ENCODE assay signal across 1 cellular context in the genomic region with DNA sequence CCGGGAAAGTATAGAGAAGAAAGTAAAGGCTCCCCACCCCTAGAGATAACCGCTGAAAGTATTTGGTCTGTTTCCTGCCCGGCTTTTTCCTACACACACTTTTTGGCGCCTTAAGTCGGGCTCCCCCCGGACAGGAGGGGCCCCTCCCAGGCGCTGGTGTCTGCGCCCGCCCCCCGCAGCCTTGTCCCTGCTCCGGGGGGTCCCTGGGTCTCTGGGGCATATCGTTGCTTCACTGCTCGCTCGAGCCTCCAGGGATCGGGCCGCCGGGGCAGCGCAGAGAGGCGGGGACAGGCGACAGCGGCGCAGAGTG.
TF ChIP-seq lines count a peak whose summit lies in the region.

No MANE protein-coding gene starts in this region.

TF ChIP-seq in HepG2, 621 proteins besides CTCF, POLR2A, EP300 and RAD21:
- no peak for TF ChIP-seq CENPT (CRISPR knock-in tag; IDR thresholded peaks at IDR 0.05; ENCODE audit: low read depth)
- TF ChIP-seq, protein P1, sequence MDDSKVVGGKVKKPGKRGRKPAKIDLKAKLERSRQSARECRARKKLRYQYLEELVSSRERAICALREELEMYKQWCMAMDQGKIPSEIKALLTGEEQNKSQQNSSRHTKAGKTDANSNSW (CRISPR knock-in tag; IDR thresholded peaks at IDR 0.05; ENCODE audit: borderline replicate concordance), result no peak
- TF ChIP-seq ZFP36L2 (CRISPR knock-in tag; IDR thresholded peaks at IDR 0.05), result no peak
- TF ChIP-seq ZNF44 (CRISPR knock-in tag; IDR thresholded peaks at IDR 0.05), result 0 out of 2 replicates have a peak, but pooled peaks have one; percentile 24
- no peak for TF ChIP-seq FOXA3 (CRISPR knock-in tag; IDR thresholded peaks at IDR 0.05)
- 0 out of 2 replicates have a peak, but pooled peaks have one; percentile 26 for TF ChIP-seq ZNF501 (CRISPR knock-in tag; IDR thresholded peaks at IDR 0.05)
- TF ChIP-seq ZNF891 (CRISPR knock-in tag; IDR thresholded peaks at IDR 0.05), result 0 out of 2 replicates have a peak, but pooled peaks have one; percentile 2
- no peak for TF ChIP-seq HOXA7 (CRISPR knock-in tag; IDR thresholded peaks at IDR 0.05)
- no peak for TF ChIP-seq CREM (IDR thresholded peaks at IDR 0.05)
- no peak for TF ChIP-seq CREM (CRISPR knock-in tag; IDR thresholded peaks at IDR 0.05)
- 0 out of 2 replicates have a peak, but pooled peaks have one; percentile 37 for TF ChIP-seq ZNF33B (CRISPR knock-in tag; IDR thresholded peaks at IDR 0.05)
- 0 out of 2 replicates have a peak, but pooled peaks have one; percentile 51 for TF ChIP-seq ZNF816 (CRISPR knock-in tag; IDR thresholded peaks at IDR 0.05; ENCODE audit: borderline replicate concordance)
- TF ChIP-seq, protein P2, sequence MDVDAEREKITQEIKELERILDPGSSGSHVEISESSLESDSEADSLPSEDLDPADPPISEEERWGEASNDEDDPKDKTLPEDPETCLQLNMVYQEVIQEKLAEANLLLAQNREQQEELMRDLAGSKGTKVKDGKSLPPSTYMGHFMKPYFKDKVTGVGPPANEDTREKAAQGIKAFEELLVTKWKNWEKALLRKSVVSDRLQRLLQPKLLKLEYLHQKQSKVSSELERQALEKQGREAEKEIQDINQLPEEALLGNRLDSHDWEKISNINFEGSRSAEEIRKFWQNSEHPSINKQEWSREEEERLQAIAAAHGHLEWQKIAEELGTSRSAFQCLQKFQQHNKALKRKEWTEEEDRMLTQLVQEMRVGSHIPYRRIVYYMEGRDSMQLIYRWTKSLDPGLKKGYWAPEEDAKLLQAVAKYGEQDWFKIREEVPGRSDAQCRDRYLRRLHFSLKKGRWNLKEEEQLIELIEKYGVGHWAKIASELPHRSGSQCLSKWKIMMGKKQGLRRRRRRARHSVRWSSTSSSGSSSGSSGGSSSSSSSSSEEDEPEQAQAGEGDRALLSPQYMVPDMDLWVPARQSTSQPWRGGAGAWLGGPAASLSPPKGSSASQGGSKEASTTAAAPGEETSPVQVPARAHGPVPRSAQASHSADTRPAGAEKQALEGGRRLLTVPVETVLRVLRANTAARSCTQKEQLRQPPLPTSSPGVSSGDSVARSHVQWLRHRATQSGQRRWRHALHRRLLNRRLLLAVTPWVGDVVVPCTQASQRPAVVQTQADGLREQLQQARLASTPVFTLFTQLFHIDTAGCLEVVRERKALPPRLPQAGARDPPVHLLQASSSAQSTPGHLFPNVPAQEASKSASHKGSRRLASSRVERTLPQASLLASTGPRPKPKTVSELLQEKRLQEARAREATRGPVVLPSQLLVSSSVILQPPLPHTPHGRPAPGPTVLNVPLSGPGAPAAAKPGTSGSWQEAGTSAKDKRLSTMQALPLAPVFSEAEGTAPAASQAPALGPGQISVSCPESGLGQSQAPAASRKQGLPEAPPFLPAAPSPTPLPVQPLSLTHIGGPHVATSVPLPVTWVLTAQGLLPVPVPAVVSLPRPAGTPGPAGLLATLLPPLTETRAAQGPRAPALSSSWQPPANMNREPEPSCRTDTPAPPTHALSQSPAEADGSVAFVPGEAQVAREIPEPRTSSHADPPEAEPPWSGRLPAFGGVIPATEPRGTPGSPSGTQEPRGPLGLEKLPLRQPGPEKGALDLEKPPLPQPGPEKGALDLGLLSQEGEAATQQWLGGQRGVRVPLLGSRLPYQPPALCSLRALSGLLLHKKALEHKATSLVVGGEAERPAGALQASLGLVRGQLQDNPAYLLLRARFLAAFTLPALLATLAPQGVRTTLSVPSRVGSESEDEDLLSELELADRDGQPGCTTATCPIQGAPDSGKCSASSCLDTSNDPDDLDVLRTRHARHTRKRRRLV (CRISPR knock-in tag; IDR thresholded peaks at IDR 0.05), result no peak
- TF ChIP-seq ZNF564 (CRISPR knock-in tag; IDR thresholded peaks at IDR 0.05), result peak; percentile 57; the same call in 1 of the 2 replicates
- TF ChIP-seq, protein P3, sequence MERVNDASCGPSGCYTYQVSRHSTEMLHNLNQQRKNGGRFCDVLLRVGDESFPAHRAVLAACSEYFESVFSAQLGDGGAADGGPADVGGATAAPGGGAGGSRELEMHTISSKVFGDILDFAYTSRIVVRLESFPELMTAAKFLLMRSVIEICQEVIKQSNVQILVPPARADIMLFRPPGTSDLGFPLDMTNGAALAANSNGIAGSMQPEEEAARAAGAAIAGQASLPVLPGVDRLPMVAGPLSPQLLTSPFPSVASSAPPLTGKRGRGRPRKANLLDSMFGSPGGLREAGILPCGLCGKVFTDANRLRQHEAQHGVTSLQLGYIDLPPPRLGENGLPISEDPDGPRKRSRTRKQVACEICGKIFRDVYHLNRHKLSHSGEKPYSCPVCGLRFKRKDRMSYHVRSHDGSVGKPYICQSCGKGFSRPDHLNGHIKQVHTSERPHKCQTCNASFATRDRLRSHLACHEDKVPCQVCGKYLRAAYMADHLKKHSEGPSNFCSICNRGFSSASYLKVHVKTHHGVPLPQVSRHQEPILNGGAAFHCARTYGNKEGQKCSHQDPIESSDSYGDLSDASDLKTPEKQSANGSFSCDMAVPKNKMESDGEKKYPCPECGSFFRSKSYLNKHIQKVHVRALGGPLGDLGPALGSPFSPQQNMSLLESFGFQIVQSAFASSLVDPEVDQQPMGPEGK (CRISPR knock-in tag; IDR thresholded peaks at IDR 0.05), result peak; percentile 72
